3 cellular contexts compared by ENCODE assay signal in genomic region chr7:73797176-73797575, GRCh38. TPM values are rescaled to one million over a fixed set of nuclear protein-coding genes. Genes with fewer than 3 reads are reported as not detected.
"Had no signal": no experiment of that assay in that cellular context is flagged by ENCODE, and none has a peak within 500 bp of the region (broad histone marks: within the 10 kb centered on the region; RNA-seq: fewer than 3 reads in every experiment).

No MANE protein-coding gene starts in this region.

RNA-seq across cellular contexts. Expression of gene CLDN3, which starts 27.1 kb away (rescaled TPM):
- total RNA-seq: GM23248, H4, HFFc6 had no signal
- polyA plus RNA-seq: GM23248 had no signal

RNA-seq across cellular contexts. Expression of gene CLDN4, which starts 33.6 kb away (rescaled TPM):
- total RNA-seq: GM23248 had no signal
